In the genomic region with DNA sequence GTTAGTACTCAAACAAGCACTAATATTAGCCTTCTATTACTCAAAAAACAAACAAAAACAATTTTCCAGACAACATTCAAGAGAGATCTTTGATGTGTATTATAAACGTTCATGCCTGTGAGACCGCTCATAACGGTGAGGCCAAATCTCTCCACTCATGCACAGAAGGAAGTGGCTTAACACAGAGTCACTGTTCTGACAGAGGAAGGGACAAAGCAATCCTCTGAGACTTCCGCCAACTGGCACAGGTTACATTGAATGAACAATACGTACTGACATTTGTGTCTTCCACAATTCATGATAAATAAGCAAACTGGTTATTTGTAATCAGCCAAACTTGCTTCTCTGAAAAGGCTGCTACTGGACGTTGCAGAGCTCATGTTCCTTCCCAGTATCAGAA, we compare ENCODE assay signal across 1 cellular context.
TF ChIP-seq lines count a peak whose summit lies in the region.

No MANE protein-coding gene starts in this region.

TF ChIP-seq in A549, 52 proteins besides CTCF, POLR2A, EP300 and RAD21 (continued from another document):
- TF ChIP-seq, protein P1, sequence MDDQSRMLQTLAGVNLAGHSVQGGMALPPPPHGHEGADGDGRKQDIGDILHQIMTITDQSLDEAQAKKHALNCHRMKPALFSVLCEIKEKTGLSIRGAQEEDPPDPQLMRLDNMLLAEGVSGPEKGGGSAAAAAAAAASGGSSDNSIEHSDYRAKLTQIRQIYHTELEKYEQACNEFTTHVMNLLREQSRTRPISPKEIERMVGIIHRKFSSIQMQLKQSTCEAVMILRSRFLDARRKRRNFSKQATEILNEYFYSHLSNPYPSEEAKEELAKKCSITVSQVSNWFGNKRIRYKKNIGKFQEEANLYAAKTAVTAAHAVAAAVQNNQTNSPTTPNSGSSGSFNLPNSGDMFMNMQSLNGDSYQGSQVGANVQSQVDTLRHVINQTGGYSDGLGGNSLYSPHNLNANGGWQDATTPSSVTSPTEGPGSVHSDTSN (IDR thresholded peaks at IDR 0.05): no peak
- no peak for TF ChIP-seq NPAS2 (CRISPR knock-in tag; IDR thresholded peaks at IDR 0.05; ENCODE audit: borderline replicate concordance)
- TF ChIP-seq CBX2 (IDR thresholded peaks at IDR 0.05; ENCODE audit: borderline replicate concordance, low read depth): no peak
- TF ChIP-seq CEBPB (IDR thresholded peaks at IDR 0.05): no peak
- no peak for TF ChIP-seq EHF (CRISPR knock-in tag; IDR thresholded peaks at IDR 0.05)
- TF ChIP-seq RCOR1 (IDR thresholded peaks at IDR 0.05; ENCODE audit: low read depth, low read length): no peak
- no peak for TF ChIP-seq RNF2 (IDR thresholded peaks at IDR 0.05; ENCODE audit: borderline replicate concordance, low read depth)
- no peak for TF ChIP-seq MYC (IDR thresholded peaks at IDR 0.05; ENCODE audit: borderline replicate concordance, low read length)
- no peak for TF ChIP-seq PHF8 (IDR thresholded peaks at IDR 0.05; ENCODE audit: borderline replicate concordance, low read depth)
- no peak for TF ChIP-seq RFX5 (IDR thresholded peaks at IDR 0.05)
